In genomic region chr1:186482661-186483255, GRCh38 we compare ENCODE assay signal across 8 cellular contexts. TPM values are rescaled to one million over a fixed set of nuclear protein-coding genes. Genes with fewer than 3 reads are reported as not detected.
DNase-seq lines count a peak whose midpoint lies in the region; ATAC-seq and TF ChIP-seq lines count a peak whose summit lies in the region.

No MANE protein-coding gene starts in this region.

- no peaks in the 10 kb centered on the region for H3K4me1 ChIP-seq in DND-41 (ENCODE audit: insufficient read depth, low read length)
- no peaks in the 10 kb centered on the region for H3K4me1 ChIP-seq in psoas muscle

- no peaks in the 10 kb centered on the region for H3K9me3 ChIP-seq in DND-41 (ENCODE audit: insufficient read depth, low read length, severe bottlenecking)
- no peaks in the 10 kb centered on the region for H3K9me3 ChIP-seq in psoas muscle

- H3K4me2 ChIP-seq in DND-41 (ENCODE audit: insufficient read depth, low read length): no peak overlapping the region

- no peaks in the 10 kb centered on the region for H3K79me2 ChIP-seq in DND-41 (ENCODE audit: insufficient read depth, low read length)

- H3K4me1 Mint-ChIP-seq in glutamatergic neuron (ENCODE audit: low read depth, unreplicated experiment): no peaks in the 10 kb centered on the region

- H3K36me3 ChIP-seq in DND-41 (ENCODE audit: insufficient read depth, low read length) (no peaks in the 10 kb centered on the region), psoas muscle (ENCODE audit: insufficient read depth in 1 of 2, low read depth in 1 of 2) (no peaks in the 10 kb centered on the region)

- no peak overlapping the region for H3K27ac ChIP-seq in DND-41 (ENCODE audit: low read length)
- H3K27ac ChIP-seq in psoas muscle: no peak overlapping the region

- peak; percentile 86 for ATAC-seq in DND-41 (ENCODE audit: insufficient read depth, low read depth)
- peak; percentile 52 for ATAC-seq in GM19468 (IDR thresholded peaks at IDR 0.05; ENCODE audit: extremely low read depth, unreplicated experiment)
- ATAC-seq in psoas muscle: peak in 2 of 4 donors; percentile 55 to 65

- no peak overlapping the region for H3K4me3 ChIP-seq in DND-41 (ENCODE audit: low read depth in 1 of 2, low read length in 2 of 2)
- no peak overlapping the region for H3K4me3 ChIP-seq in psoas muscle

- no peaks in the 10 kb centered on the region for H3K27me3 Mint-ChIP-seq in glutamatergic neuron (ENCODE audit: unreplicated experiment)

- H3K27me3 ChIP-seq in DND-41 (ENCODE audit: insufficient read depth, low read length, poor library complexity) (no peaks in the 10 kb centered on the region), psoas muscle (ENCODE audit: insufficient read depth in 3 of 3, low read length in 2 of 3) (no peaks in the 10 kb centered on the region)

- H3K4me3 Mint-ChIP-seq in glutamatergic neuron (ENCODE audit: unreplicated experiment): no peak overlapping the region

- no peak overlapping the region for H3K27ac Mint-ChIP-seq in glutamatergic neuron (ENCODE audit: unreplicated experiment)

- H2AFZ ChIP-seq in DND-41 (ENCODE audit: low read depth, low read length): no peak overlapping the region

- TF ChIP-seq CTCF in DND-41 (IDR thresholded peaks at IDR 0.05; ENCODE audit: borderline replicate concordance, extremely low read depth, low read length, poor library complexity, severe bottlenecking) (peak; percentile 93), glutamatergic neuron (IDR thresholded peaks at IDR 0.05; ENCODE audit: partially characterized antibody, unreplicated experiment) (peak; percentile 82), psoas muscle (IDR thresholded peaks at IDR 0.05) (peak; percentile 76)

- no peaks in the 10 kb centered on the region for H3K9me3 Mint-ChIP-seq in glutamatergic neuron (ENCODE audit: unreplicated experiment)

- 5 to 6% (median 6%) methylated on average over 4 of the region's 4 CpGs for WGBS in psoas muscle, 3 donors

- no peak overlapping the region for H3K9ac ChIP-seq in DND-41 (ENCODE audit: low read depth, low read length)

- H3K36me3 Mint-ChIP-seq in glutamatergic neuron (ENCODE audit: unreplicated experiment): no peaks in the 10 kb centered on the region

- intact Hi-C loops in psoas muscle (cut with DNase I): loop anchor here in 1 of 2 donors (2.0 kb wide), 1 partner anchor 504 kb away; no protein-coding TSS in a partner anchor

- DNase-seq in DND-41 (peak; percentile 68), HK-2 (ENCODE audit: unreplicated experiment) (peak; percentile 51), OCI-M1 (lab: John Stamatoyannopoulos, UW) (peak; percentile 84), glutamatergic neuron (peak; percentile 81), psoas muscle (peak; percentile 30 to 43)
- peak; percentile 27 for DNase-seq in activated naive CD4-positive, alpha-beta T cell treated with Interleukin-2 at 50 U/mL for 16 hours
- no peak for DNase-seq in effector CD4-positive, alpha-beta T cell

- H4K20me1 ChIP-seq in DND-41 (ENCODE audit: insufficient read depth, low read length): no peaks in the 10 kb centered on the region

RNA-seq across cellular contexts. Expression of gene PDC, which starts 21.8 kb away (rescaled TPM):
- total RNA-seq in glutamatergic neuron (ENCODE audit: unreplicated experiment) (not detected), psoas muscle (not detected)
- not detected for polyA plus RNA-seq in psoas muscle
